10 cellular contexts compared by ENCODE assay signal in genomic region chr2:43129254-43129653, GRCh38.
DNase-seq lines count a peak whose midpoint lies in the region; ATAC-seq, FAIRE-seq and TF ChIP-seq lines count a peak whose summit lies in the region.
"Had no signal": no experiment of that assay in that cellular context is flagged by ENCODE, and none has a peak within 500 bp of the region (broad histone marks: within the 10 kb centered on the region; RNA-seq: fewer than 3 reads in every experiment).

No MANE protein-coding gene starts in this region.

- H4K20me1 ChIP-seq in K562 (replicated peaks; ENCODE audit: control insufficient read depth, insufficient read depth, low read length) = no peaks in the 10 kb centered on the region

- WGBS in K562 (ENCODE audit: insufficient coverage, low coverage, missing lambda C conversion rate) = 54% methylated on average over 2 of the region's 2 CpGs

- no peaks in the 10 kb centered on the region for H3K27me3 Mint-ChIP-seq in stimulated activated naive CD8-positive, alpha-beta T cell treated with anti-CD3 and anti-CD28 coated beads, Interleukin-15, Interleukin-2, amounts not matched to agents 100 ng/mL and 50 ng/mL, for 24 hours
- H3K27me3 Mint-ChIP-seq in nephron (ENCODE audit: low read depth) = no peaks in the 10 kb centered on the region
- H3K27me3 Mint-ChIP-seq in WTC11 (ENCODE audit: low read depth) = no peaks in the 10 kb centered on the region; the same call in 1 of the 2 replicates

- in situ Hi-C loops in K562 (cut with MboI) = loop anchor here (5.0 to 25.0 kb wide), 2 partner anchors 103 to 292 kb away; no protein-coding TSS in a partner anchor

- no TSS peak for BruUV-seq in K562 (replicated peaks; lab: Mats Ljungman, UMichigan)

- intact Hi-C loops in K562 (cut with micrococcal nuclease) (loop anchor here (5.0 kb wide), 1 partner anchor 107 kb away; no protein-coding TSS in a partner anchor), mucosa of descending colon (cut with DNase I, micrococcal nuclease) (no loop called here)

- no peak for ATAC-seq in stimulated activated naive CD8-positive, alpha-beta T cell treated with anti-CD3 and anti-CD28 coated beads, Interleukin-15, Interleukin-2, amounts not matched to agents 100 U/mL and 50 U/mL, for 24 hours
- ATAC-seq in K562 = no peak
- no peak for ATAC-seq in GM18873 (IDR thresholded peaks at IDR 0.05; ENCODE audit: low FRiP score, unreplicated experiment)
- ATAC-seq in mucosa of descending colon = no peak
- no peak for ATAC-seq in WTC11

- POLR2A ChIA-PET in K562 (lab: Yijun Ruan, JAX) (interaction anchor here (0.8 to 1.4 kb wide), 2 partner anchors 92 to 161 kb away, joined by 3 read pairs; no protein-coding TSS in a partner anchor), WTC11 (lab: Charles Lee) (no interaction called here)

- H3K4me3 ChIP-seq in K562 (no peak overlapping the region), mucosa of descending colon (no peak overlapping the region)

- peaks cover 18 to 48% of the 10 kb centered on the region in 2 experiments; a peak in 4 of 5 replicates for H3K4me1 ChIP-seq in K562 (replicated peaks in 1 of 2; ENCODE audit: control insufficient read depth in 2 of 2, insufficient read depth in 2 of 2, low read length in 2 of 2)
- peaks cover 45% of the 10 kb centered on the region for H3K4me1 ChIP-seq in mucosa of descending colon (ENCODE audit: low read depth)

- TF ChIP-seq EP300 in K562 (IDR thresholded peaks at IDR 0.05; ENCODE audit: low read length) = no peak

- TF ChIP-seq POLR2A in K562 (conservative IDR thresholded peaks at IDR 0.05) = no peak

- DNase-seq in stimulated activated naive CD8-positive, alpha-beta T cell treated with anti-CD3 and anti-CD28 coated beads, Interleukin-15, Interleukin-2, amounts not matched to agents 100 U/mL and 50 U/mL, for 24 hours = no peak
- no peak for DNase-seq in K562 (ENCODE audit: extremely low read depth in 1 of 4, low spot score in 3 of 4)
- DNase-seq in mucosa of descending colon = no peak
- DNase-seq in RCC 7860 (ENCODE audit: low spot score) = no peak
- no peak for DNase-seq in WTC11 (ENCODE audit: low spot score)
- DNase-seq: brain microvascular endothelial cell, NCI-H2081 had no signal

- no peaks in the 10 kb centered on the region for H3K36me3 ChIP-seq in K562 (ENCODE audit: control insufficient read depth, insufficient read depth, low read length)
- no peaks in the 10 kb centered on the region for H3K36me3 ChIP-seq in mucosa of descending colon (ENCODE audit: low read depth)
- H3K36me3 ChIP-seq: brain microvascular endothelial cell had no signal

- H3K27me3 ChIP-seq in K562 (ENCODE audit: control insufficient read depth in 2 of 2, insufficient read depth in 2 of 2, low read length in 2 of 2) = no peaks in the 10 kb centered on the region
- H3K27me3 ChIP-seq: brain microvascular endothelial cell had no signal

- TF ChIP-seq RAD21 in K562 (CRISPR knock-in tag; conservative IDR thresholded peaks at IDR 0.05 in 1 of 2, IDR thresholded peaks at IDR 0.05 in 1 of 2) = no peak

- CTCF ChIA-PET in K562 (lab: Yijun Ruan, JAX; ENCODE audit: low intra/inter-chr PET ratio) = no interaction called here
- CTCF ChIA-PET in WTC11 (lab: Charles Lee) = interaction anchor here (0.8 to 3.1 kb wide), 5 partner anchors 10 to 99 kb away, joined by 3 to 13 read pairs (median 3); partner anchors contain the start of gene ZFP36L2

- no peak overlapping the region for H2AFZ ChIP-seq in K562 (ENCODE audit: low read depth, low read length)

- H3K9me3 ChIP-seq in K562 (replicated peaks; ENCODE audit: control insufficient read depth, insufficient read depth, low read depth, low read length) = no peaks in the 10 kb centered on the region
- H3K9me3 ChIP-seq in mucosa of descending colon = no peaks in the 10 kb centered on the region

- TF ChIP-seq CTCF in K562 (IDR thresholded peaks at IDR 0.05 in 2 of 3, conservative IDR thresholded peaks at IDR 0.05 in 1 of 3; ENCODE audit: insufficient read depth in 2 of 3, low read depth in 1 of 3, low read length in 3 of 3) (no peak), nephron (IDR thresholded peaks at IDR 0.05; ENCODE audit: unreplicated experiment in 3 of 3) (no peak), mucosa of descending colon (IDR thresholded peaks at IDR 0.05) (no peak), WTC11 (IDR thresholded peaks at IDR 0.05) (no peak)

- H3K4me1 Mint-ChIP-seq in stimulated activated naive CD8-positive, alpha-beta T cell treated with anti-CD3 and anti-CD28 coated beads, Interleukin-15, Interleukin-2, amounts not matched to agents 100 ng/mL and 50 ng/mL, for 24 hours (ENCODE audit: low read depth) = peaks cover 90% of the 10 kb centered on the region
- H3K4me1 Mint-ChIP-seq in nephron (peaks cover 50% of the 10 kb centered on the region), WTC11 (peaks cover 26% of the 10 kb centered on the region)

- H3K4me2 ChIP-seq in K562 (ENCODE audit: insufficient read depth, low read length) = no peak overlapping the region

- peaks cover 5% of the 10 kb centered on the region for H3K9me1 ChIP-seq in K562 (ENCODE audit: control insufficient read depth, insufficient read depth, low read length)

- peak overlapping the region; percentile 63 for H3K27ac Mint-ChIP-seq in stimulated activated naive CD8-positive, alpha-beta T cell treated with anti-CD3 and anti-CD28 coated beads, Interleukin-15, Interleukin-2, amounts not matched to agents 100 ng/mL and 50 ng/mL, for 24 hours
- H3K27ac Mint-ChIP-seq in nephron = peak overlapping the region; percentile 73 to 90 (median 88)
- no peak overlapping the region for H3K27ac Mint-ChIP-seq in WTC11

- FAIRE-seq in K562 (lab: Jason Lieb, UNC) = no peak
- FAIRE-seq in RCC 7860 (lab: Jason Lieb, UNC) = no peak

- no peaks in the 10 kb centered on the region for H3K36me3 Mint-ChIP-seq in stimulated activated naive CD8-positive, alpha-beta T cell treated with anti-CD3 and anti-CD28 coated beads, Interleukin-15, Interleukin-2, amounts not matched to agents 100 ng/mL and 50 ng/mL, for 24 hours (ENCODE audit: low read depth)
- H3K36me3 Mint-ChIP-seq in nephron (ENCODE audit: low read depth) = no peaks in the 10 kb centered on the region
- no peaks in the 10 kb centered on the region for H3K36me3 Mint-ChIP-seq in WTC11

- no peaks in the 10 kb centered on the region for H3K79me2 ChIP-seq in K562 (ENCODE audit: control insufficient read depth, insufficient read depth, low read length)

- H3K4me3 Mint-ChIP-seq in stimulated activated naive CD8-positive, alpha-beta T cell treated with anti-CD3 and anti-CD28 coated beads, Interleukin-15, Interleukin-2, amounts not matched to agents 100 ng/mL and 50 ng/mL, for 24 hours = no peak overlapping the region
- no peak overlapping the region for H3K4me3 Mint-ChIP-seq in nephron
- no peak overlapping the region for H3K4me3 Mint-ChIP-seq in WTC11

- H3K27ac ChIP-seq in K562 (ENCODE audit: extremely low read depth, low read depth, low read length) = no peak overlapping the region; the same call in 2 of the 3 replicates
- H3K27ac ChIP-seq: brain microvascular endothelial cell had no signal

- no peaks in the 10 kb centered on the region for H3K9me3 Mint-ChIP-seq in stimulated activated naive CD8-positive, alpha-beta T cell treated with anti-CD3 and anti-CD28 coated beads, Interleukin-15, Interleukin-2, amounts not matched to agents 100 ng/mL and 50 ng/mL, for 24 hours
- H3K9me3 Mint-ChIP-seq in nephron = no peaks in the 10 kb centered on the region
- no peaks in the 10 kb centered on the region for H3K9me3 Mint-ChIP-seq in WTC11

- no peak overlapping the region for H3K9ac ChIP-seq in K562 (ENCODE audit: insufficient read depth in 1 of 2, low read depth in 2 of 2, low read length in 2 of 2)

TF ChIP-seq in K562, 482 proteins besides CTCF, POLR2A, EP300 and RAD21 (continues in another document):
- TF ChIP-seq CBX2 (IDR thresholded peaks at IDR 0.05; ENCODE audit: insufficient read depth, low read length, poor library complexity, severe bottlenecking) = no peak

TF ChIP-seq in WTC11, 78 proteins besides CTCF, POLR2A, EP300 and RAD21:
- no peak for TF ChIP-seq NR3C1 (CRISPR knock-in tag; conservative IDR thresholded peaks at IDR 0.05; ENCODE audit: low read depth)
- TF ChIP-seq TEAD4 (CRISPR knock-in tag; IDR thresholded peaks at IDR 0.05) = no peak
- TF ChIP-seq NFATC4 (CRISPR knock-in tag; IDR thresholded peaks at IDR 0.05) = no peak
